ENCODE assay signal across 12 cellular contexts in genomic region chr2:20551231-20551944, GRCh38.
A peak's percentile ranks its signal among the peaks of the same experiment; 100 is the strongest.
DNase-seq lines count a peak whose midpoint lies in the region; FAIRE-seq and TF ChIP-seq lines count a peak whose summit lies in the region.
"Had no signal": no experiment of that assay in that cellular context is flagged by ENCODE, and none has a peak within 500 bp of the region (broad histone marks: within the 10 kb centered on the region; RNA-seq: fewer than 3 reads in every experiment).

No MANE protein-coding gene starts in this region.

- no peak for TF ChIP-seq CTCF in LNCaP clone FGC (IDR thresholded peaks at IDR 0.05; ENCODE audit: control insufficient read depth, extremely low read depth, insufficient read depth)

- H3K4me1 ChIP-seq in mesenchymal stem cell (ENCODE audit: control insufficient read depth, insufficient read depth, low read depth, low read length): peaks cover 8% of the 10 kb centered on the region
- H3K4me1 ChIP-seq in skeletal muscle tissue (ENCODE audit: control insufficient read depth in 3 of 3, insufficient read depth in 3 of 3, low read length in 3 of 3): peaks cover 18 to 23% (median 20%) of the 10 kb centered on the region in 3 donors
- H3K4me1 ChIP-seq in small intestine (ENCODE audit: control insufficient read depth in 2 of 2, insufficient read depth in 1 of 2, low read depth in 1 of 2, low read length in 1 of 2): no peaks in the 10 kb centered on the region

- no peak for FAIRE-seq in small intestine (lab: Jason Lieb, UNC)
- FAIRE-seq: RCC 7860 had no signal

- H3K4ac ChIP-seq in mesenchymal stem cell (ENCODE audit: low read depth in 1 of 2, low read length in 2 of 2): peak overlapping the region in 1 of 2 experiments; percentile 42

- no peak overlapping the region for H2BK15ac ChIP-seq in mesenchymal stem cell (ENCODE audit: low read depth, poor library complexity, severe bottlenecking)

- H3K9ac ChIP-seq in mesenchymal stem cell (ENCODE audit: low read length) (no peak overlapping the region), skeletal muscle tissue (ENCODE audit: low read depth in 1 of 3, low read length in 3 of 3) (peak overlapping the region; percentile 9 to 17 (median 12))

- no peak overlapping the region for H2BK5ac ChIP-seq in mesenchymal stem cell (ENCODE audit: low read depth, low read length, poor library complexity, severe bottlenecking)

- H3K23ac ChIP-seq in mesenchymal stem cell (ENCODE audit: low read length in 2 of 2): no peak overlapping the region

- peak; percentile 81 for DNase-seq in LNCaP clone FGC (ENCODE audit: low read depth)
- DNase-seq in caudate nucleus (lab: John Stamatoyannopoulos, UW): peak in 35 of 61 donors; percentile 12 to 63 (median 32)
- no peak for DNase-seq in mesenchymal stem cell
- no peak for DNase-seq in small intestine
- DNase-seq in KG1 (lab: John Stamatoyannopoulos, UW): no peak
- DNase-seq in NAMALWA (ENCODE audit: low spot score): no peak
- DNase-seq: activated naive CD8-positive, alpha-beta T cell treated with anti-CD3 and anti-CD28 coated beads for 36 hours; lower lobe of right lung; NCI-H345; T1000 had no signal

- no peak overlapping the region for H2AK5ac ChIP-seq in mesenchymal stem cell (ENCODE audit: low read length, severe bottlenecking)

- no peaks in the 10 kb centered on the region for H3K9me3 ChIP-seq in mesenchymal stem cell (ENCODE audit: control insufficient read depth, low read length)
- no peaks in the 10 kb centered on the region for H3K9me3 ChIP-seq in skeletal muscle tissue (ENCODE audit: control insufficient read depth in 3 of 3, low read length in 3 of 3)
- H3K9me3 ChIP-seq in small intestine (ENCODE audit: control insufficient read depth, low read depth): no peaks in the 10 kb centered on the region
- H3K9me3 ChIP-seq: lower lobe of right lung had no signal

- H4K91ac ChIP-seq in mesenchymal stem cell (ENCODE audit: low read length): peak overlapping the region; percentile 27

- H3K27me3 ChIP-seq in mesenchymal stem cell (ENCODE audit: control insufficient read depth in 1 of 2, insufficient read depth in 1 of 2, low read length in 2 of 2) (no peaks in the 10 kb centered on the region), skeletal muscle tissue (ENCODE audit: control insufficient read depth in 3 of 3, insufficient read depth in 3 of 3, low read length in 3 of 3) (no peaks in the 10 kb centered on the region), small intestine (ENCODE audit: control insufficient read depth in 2 of 2, insufficient read depth in 2 of 2, low read length in 2 of 2) (no peaks in the 10 kb centered on the region)

- H2BK12ac ChIP-seq in mesenchymal stem cell (ENCODE audit: low read length in 2 of 2): peak overlapping the region in 1 of 2 experiments; percentile 22

- H3K18ac ChIP-seq in mesenchymal stem cell (ENCODE audit: low read depth in 1 of 2, low read length in 2 of 2): peak overlapping the region; percentile 30 to 58

- no peak overlapping the region for H2AFZ ChIP-seq in mesenchymal stem cell (ENCODE audit: low read depth, low read length)

- H3K79me1 ChIP-seq in mesenchymal stem cell (replicated peaks; ENCODE audit: low read length, poor library complexity, severe bottlenecking): no peaks in the 10 kb centered on the region

- H3K4me2 ChIP-seq in mesenchymal stem cell (ENCODE audit: low read length, poor library complexity, severe bottlenecking): no peak overlapping the region

- no peak overlapping the region for H3K14ac ChIP-seq in mesenchymal stem cell (ENCODE audit: low read length in 2 of 2)

- H3K36me3 ChIP-seq in mesenchymal stem cell (ENCODE audit: control insufficient read depth in 1 of 2, insufficient read depth in 2 of 2, low read depth in 1 of 2, low read length in 2 of 2) (no peaks in the 10 kb centered on the region), skeletal muscle tissue (ENCODE audit: control insufficient read depth in 3 of 3, insufficient read depth in 3 of 3, low read length in 3 of 3) (no peaks in the 10 kb centered on the region), small intestine (ENCODE audit: control insufficient read depth in 2 of 2, insufficient read depth in 2 of 2, low read length in 2 of 2) (no peaks in the 10 kb centered on the region)
- H3K36me3 ChIP-seq: lower lobe of right lung had no signal

- 70% methylated on average over 9 of the region's 9 CpGs for WGBS in mesenchymal stem cell
- 74 to 76% (median 76%) methylated on average over 9 of the region's 9 CpGs for WGBS in small intestine, 3 donors

- H3K4me3 ChIP-seq in LNCaP clone FGC (ENCODE audit: low read depth, low read length) (no peak overlapping the region), mesenchymal stem cell (ENCODE audit: insufficient read depth in 1 of 2, low read depth in 1 of 2, low read length in 2 of 2) (no peak overlapping the region), skeletal muscle tissue (ENCODE audit: low read length in 3 of 3) (peak overlapping the region in 1 of 3 donors; percentile 4), small intestine (ENCODE audit: low read depth in 1 of 2, low read length in 2 of 2) (no peak overlapping the region)
- H3K4me3 ChIP-seq: lower lobe of right lung had no signal

- H2BK120ac ChIP-seq in mesenchymal stem cell (ENCODE audit: low read depth, low read length): no peak overlapping the region

- H3K27ac ChIP-seq in caudate nucleus (ENCODE audit: low read depth, low read length): no peak overlapping the region
- no peak overlapping the region for H3K27ac ChIP-seq in mesenchymal stem cell (ENCODE audit: low read length, poor library complexity, severe bottlenecking)
- H3K27ac ChIP-seq in skeletal muscle tissue (ENCODE audit: low read depth, low read length): peak overlapping the region; percentile 42
- H3K27ac ChIP-seq in small intestine (ENCODE audit: low read depth in 1 of 2, low read length in 1 of 2): no peak overlapping the region
- H3K27ac ChIP-seq: lower lobe of right lung had no signal

- H4K8ac ChIP-seq in mesenchymal stem cell (ENCODE audit: low read length): peak overlapping the region; percentile 12

Comparison
In these comparisons a context has a peak if more than half of its experiments do, and no peak if none do; other contexts are left out.
1. DNase-seq: peak in LNCaP clone FGC (single experiment) and caudate nucleus (35 of 61); none in mesenchymal stem cell (single experiment), small intestine (single experiment), KG1 (single experiment) and NAMALWA (single experiment).